In the genomic region with DNA sequence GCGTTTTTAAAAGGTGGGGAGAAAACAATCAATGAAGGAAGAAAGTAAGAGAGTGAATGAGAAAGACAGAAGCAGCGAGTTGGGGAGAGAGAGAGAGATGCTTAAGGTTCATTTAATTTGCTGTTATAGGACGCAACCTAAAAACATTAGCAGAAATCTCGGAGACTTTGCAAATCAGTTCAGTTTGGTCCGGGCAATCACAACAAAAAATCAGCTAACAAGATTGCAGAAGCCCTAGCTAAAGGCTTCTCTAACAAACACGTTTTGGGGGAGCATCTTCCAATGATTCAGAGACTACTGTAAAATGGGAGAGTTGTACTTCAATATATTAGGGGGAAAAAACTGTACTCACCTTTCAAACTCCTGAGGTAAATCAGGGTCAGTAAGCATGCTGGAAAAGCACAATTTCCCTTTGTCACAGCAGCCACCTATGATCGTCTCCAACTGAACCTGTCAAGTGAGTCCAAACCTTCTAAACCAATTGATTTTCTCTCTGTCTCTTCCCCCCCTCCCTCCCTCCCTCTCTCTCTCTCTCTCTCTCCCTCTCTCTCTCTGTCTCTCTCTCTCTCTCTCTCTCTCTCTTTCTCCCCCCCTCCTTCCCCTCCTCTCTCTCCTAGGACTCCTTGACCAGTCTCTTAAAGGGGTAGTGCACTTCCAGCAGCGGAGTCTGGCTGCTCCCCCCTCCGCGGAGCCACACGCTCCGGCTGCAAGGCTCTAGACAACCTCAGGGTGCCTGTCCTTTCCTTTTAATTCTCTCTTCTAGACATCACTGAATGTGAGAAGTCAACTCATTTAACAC, we compare ENCODE assay signal across 1 cellular context.
A peak's percentile ranks its signal among the peaks of the same experiment; 100 is the strongest.
TF ChIP-seq lines count a peak whose summit lies in the region.

A gene (minus strand): TSS at position 459 of the 799 bp plus-strand sequence. CDS start 69 bp downstream, at position 390.

TF ChIP-seq in HEK293, 187 proteins besides CTCF, POLR2A, EP300 and RAD21 (continued from another document):
- TF ChIP-seq, protein P1, sequence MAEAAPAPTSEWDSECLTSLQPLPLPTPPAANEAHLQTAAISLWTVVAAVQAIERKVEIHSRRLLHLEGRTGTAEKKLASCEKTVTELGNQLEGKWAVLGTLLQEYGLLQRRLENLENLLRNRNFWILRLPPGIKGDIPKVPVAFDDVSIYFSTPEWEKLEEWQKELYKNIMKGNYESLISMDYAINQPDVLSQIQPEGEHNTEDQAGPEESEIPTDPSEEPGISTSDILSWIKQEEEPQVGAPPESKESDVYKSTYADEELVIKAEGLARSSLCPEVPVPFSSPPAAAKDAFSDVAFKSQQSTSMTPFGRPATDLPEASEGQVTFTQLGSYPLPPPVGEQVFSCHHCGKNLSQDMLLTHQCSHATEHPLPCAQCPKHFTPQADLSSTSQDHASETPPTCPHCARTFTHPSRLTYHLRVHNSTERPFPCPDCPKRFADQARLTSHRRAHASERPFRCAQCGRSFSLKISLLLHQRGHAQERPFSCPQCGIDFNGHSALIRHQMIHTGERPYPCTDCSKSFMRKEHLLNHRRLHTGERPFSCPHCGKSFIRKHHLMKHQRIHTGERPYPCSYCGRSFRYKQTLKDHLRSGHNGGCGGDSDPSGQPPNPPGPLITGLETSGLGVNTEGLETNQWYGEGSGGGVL (tag by site-specific recombination; IDR thresholded peaks at IDR 0.05), result peak; percentile 94
- TF ChIP-seq ZNF2 (tag by site-specific recombination; IDR thresholded peaks at IDR 0.05) (no peak), ZNF843 (tag by site-specific recombination; IDR thresholded peaks at IDR 0.05) (no peak), ZNF501 (tag by site-specific recombination; IDR thresholded peaks at IDR 0.05) (0 out of 2 replicates have a peak, but pooled peaks have one; percentile 9), ZSCAN30 (tag by site-specific recombination; IDR thresholded peaks at IDR 0.05) (no peak), ZNF341 (tag by site-specific recombination; IDR thresholded peaks at IDR 0.05; ENCODE audit: low read depth) (peak; percentile 69), ZNF366 (tag by site-specific recombination; conservative IDR thresholded peaks at IDR 0.05) (peak; percentile 39; the same call in 1 of the 2 replicates), PRDM1 (tag by site-specific recombination; IDR thresholded peaks at IDR 0.05) (peak; percentile 34; the same call in 1 of the 2 replicates), ZNF24 (tag by site-specific recombination; IDR thresholded peaks at IDR 0.05) (no peak), ZFP69B (tag by site-specific recombination; IDR thresholded peaks at IDR 0.05) (peak; percentile 96), ZNF239 (tag by site-specific recombination; IDR thresholded peaks at IDR 0.05) (0 out of 2 replicates have a peak, but pooled peaks have one; percentile 32), KLF16 (tag by site-specific recombination; IDR thresholded peaks at IDR 0.05) (peak; percentile 66), ZNF16 (tag by site-specific recombination; IDR thresholded peaks at IDR 0.05; ENCODE audit: low read depth) (no peak), ZNF404 (tag by site-specific recombination; IDR thresholded peaks at IDR 0.05) (no peak), ZNF529 (tag by site-specific recombination; IDR thresholded peaks at IDR 0.05; ENCODE audit: insufficient replicate concordance) (no peak), KLF8 (tag by site-specific recombination; IDR thresholded peaks at IDR 0.05) (peak; percentile 66), FEZF1 (tag by site-specific recombination; IDR thresholded peaks at IDR 0.05) (peak; percentile 42; the same call in 1 of the 2 replicates)
- TF ChIP-seq, protein P2, sequence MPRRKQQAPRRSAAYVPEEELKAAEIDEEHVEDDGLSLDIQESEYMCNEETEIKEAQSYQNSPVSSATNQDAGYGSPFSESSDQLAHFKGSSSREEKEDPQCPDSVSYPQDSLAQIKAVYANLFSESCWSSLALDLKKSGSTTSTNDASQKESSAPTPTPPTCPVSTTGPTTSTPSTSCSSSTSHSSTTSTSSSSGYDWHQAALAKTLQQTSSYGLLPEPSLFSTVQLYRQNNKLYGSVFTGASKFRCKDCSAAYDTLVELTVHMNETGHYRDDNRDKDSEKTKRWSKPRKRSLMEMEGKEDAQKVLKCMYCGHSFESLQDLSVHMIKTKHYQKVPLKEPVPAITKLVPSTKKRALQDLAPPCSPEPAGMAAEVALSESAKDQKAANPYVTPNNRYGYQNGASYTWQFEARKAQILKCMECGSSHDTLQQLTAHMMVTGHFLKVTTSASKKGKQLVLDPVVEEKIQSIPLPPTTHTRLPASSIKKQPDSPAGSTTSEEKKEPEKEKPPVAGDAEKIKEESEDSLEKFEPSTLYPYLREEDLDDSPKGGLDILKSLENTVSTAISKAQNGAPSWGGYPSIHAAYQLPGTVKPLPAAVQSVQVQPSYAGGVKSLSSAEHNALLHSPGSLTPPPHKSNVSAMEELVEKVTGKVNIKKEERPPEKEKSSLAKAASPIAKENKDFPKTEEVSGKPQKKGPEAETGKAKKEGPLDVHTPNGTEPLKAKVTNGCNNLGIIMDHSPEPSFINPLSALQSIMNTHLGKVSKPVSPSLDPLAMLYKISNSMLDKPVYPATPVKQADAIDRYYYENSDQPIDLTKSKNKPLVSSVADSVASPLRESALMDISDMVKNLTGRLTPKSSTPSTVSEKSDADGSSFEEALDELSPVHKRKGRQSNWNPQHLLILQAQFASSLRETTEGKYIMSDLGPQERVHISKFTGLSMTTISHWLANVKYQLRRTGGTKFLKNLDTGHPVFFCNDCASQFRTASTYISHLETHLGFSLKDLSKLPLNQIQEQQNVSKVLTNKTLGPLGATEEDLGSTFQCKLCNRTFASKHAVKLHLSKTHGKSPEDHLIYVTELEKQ (tag by site-specific recombination; IDR thresholded peaks at IDR 0.05; ENCODE audit: borderline replicate concordance), result peak; percentile 51; the same call in 1 of the 2 replicates
- TF ChIP-seq, protein P3, sequence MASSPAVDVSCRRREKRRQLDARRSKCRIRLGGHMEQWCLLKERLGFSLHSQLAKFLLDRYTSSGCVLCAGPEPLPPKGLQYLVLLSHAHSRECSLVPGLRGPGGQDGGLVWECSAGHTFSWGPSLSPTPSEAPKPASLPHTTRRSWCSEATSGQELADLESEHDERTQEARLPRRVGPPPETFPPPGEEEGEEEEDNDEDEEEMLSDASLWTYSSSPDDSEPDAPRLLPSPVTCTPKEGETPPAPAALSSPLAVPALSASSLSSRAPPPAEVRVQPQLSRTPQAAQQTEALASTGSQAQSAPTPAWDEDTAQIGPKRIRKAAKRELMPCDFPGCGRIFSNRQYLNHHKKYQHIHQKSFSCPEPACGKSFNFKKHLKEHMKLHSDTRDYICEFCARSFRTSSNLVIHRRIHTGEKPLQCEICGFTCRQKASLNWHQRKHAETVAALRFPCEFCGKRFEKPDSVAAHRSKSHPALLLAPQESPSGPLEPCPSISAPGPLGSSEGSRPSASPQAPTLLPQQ (tag by site-specific recombination; IDR thresholded peaks at IDR 0.05), result peak; percentile 92
- TF ChIP-seq, protein P4, sequence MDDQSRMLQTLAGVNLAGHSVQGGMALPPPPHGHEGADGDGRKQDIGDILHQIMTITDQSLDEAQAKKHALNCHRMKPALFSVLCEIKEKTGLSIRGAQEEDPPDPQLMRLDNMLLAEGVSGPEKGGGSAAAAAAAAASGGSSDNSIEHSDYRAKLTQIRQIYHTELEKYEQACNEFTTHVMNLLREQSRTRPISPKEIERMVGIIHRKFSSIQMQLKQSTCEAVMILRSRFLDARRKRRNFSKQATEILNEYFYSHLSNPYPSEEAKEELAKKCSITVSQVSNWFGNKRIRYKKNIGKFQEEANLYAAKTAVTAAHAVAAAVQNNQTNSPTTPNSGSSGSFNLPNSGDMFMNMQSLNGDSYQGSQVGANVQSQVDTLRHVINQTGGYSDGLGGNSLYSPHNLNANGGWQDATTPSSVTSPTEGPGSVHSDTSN (CRISPR knock-in tag; IDR thresholded peaks at IDR 0.05), result no peak
- TF ChIP-seq, protein P5, sequence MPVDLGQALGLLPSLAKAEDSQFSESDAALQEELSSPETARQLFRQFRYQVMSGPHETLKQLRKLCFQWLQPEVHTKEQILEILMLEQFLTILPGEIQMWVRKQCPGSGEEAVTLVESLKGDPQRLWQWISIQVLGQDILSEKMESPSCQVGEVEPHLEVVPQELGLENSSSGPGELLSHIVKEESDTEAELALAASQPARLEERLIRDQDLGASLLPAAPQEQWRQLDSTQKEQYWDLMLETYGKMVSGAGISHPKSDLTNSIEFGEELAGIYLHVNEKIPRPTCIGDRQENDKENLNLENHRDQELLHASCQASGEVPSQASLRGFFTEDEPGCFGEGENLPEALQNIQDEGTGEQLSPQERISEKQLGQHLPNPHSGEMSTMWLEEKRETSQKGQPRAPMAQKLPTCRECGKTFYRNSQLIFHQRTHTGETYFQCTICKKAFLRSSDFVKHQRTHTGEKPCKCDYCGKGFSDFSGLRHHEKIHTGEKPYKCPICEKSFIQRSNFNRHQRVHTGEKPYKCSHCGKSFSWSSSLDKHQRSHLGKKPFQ (tag by site-specific recombination; IDR thresholded peaks at IDR 0.05), result 0 out of 2 replicates have a peak, but pooled peaks have one; percentile 4
- TF ChIP-seq, protein P6, sequence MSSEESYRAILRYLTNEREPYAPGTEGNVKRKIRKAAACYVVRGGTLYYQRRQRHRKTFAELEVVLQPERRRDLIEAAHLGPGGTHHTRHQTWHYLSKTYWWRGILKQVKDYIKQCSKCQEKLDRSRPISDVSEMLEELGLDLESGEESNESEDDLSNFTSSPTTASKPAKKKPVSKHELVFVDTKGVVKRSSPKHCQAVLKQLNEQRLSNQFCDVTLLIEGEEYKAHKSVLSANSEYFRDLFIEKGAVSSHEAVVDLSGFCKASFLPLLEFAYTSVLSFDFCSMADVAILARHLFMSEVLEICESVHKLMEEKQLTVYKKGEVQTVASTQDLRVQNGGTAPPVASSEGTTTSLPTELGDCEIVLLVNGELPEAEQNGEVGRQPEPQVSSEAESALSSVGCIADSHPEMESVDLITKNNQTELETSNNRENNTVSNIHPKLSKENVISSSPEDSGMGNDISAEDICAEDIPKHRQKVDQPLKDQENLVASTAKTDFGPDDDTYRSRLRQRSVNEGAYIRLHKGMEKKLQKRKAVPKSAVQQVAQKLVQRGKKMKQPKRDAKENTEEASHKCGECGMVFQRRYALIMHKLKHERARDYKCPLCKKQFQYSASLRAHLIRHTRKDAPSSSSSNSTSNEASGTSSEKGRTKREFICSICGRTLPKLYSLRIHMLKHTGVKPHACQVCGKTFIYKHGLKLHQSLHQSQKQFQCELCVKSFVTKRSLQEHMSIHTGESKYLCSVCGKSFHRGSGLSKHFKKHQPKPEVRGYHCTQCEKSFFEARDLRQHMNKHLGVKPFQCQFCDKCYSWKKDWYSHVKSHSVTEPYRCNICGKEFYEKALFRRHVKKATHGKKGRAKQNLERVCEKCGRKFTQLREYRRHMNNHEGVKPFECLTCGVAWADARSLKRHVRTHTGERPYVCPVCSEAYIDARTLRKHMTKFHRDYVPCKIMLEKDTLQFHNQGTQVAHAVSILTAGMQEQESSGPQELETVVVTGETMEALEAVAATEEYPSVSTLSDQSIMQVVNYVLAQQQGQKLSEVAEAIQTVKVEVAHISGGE (tag by site-specific recombination; conservative IDR thresholded peaks at IDR 0.05; ENCODE audit: low read depth), result 0 out of 2 replicates have a peak, but pooled peaks have one; percentile 14
- TF ChIP-seq, protein P7, sequence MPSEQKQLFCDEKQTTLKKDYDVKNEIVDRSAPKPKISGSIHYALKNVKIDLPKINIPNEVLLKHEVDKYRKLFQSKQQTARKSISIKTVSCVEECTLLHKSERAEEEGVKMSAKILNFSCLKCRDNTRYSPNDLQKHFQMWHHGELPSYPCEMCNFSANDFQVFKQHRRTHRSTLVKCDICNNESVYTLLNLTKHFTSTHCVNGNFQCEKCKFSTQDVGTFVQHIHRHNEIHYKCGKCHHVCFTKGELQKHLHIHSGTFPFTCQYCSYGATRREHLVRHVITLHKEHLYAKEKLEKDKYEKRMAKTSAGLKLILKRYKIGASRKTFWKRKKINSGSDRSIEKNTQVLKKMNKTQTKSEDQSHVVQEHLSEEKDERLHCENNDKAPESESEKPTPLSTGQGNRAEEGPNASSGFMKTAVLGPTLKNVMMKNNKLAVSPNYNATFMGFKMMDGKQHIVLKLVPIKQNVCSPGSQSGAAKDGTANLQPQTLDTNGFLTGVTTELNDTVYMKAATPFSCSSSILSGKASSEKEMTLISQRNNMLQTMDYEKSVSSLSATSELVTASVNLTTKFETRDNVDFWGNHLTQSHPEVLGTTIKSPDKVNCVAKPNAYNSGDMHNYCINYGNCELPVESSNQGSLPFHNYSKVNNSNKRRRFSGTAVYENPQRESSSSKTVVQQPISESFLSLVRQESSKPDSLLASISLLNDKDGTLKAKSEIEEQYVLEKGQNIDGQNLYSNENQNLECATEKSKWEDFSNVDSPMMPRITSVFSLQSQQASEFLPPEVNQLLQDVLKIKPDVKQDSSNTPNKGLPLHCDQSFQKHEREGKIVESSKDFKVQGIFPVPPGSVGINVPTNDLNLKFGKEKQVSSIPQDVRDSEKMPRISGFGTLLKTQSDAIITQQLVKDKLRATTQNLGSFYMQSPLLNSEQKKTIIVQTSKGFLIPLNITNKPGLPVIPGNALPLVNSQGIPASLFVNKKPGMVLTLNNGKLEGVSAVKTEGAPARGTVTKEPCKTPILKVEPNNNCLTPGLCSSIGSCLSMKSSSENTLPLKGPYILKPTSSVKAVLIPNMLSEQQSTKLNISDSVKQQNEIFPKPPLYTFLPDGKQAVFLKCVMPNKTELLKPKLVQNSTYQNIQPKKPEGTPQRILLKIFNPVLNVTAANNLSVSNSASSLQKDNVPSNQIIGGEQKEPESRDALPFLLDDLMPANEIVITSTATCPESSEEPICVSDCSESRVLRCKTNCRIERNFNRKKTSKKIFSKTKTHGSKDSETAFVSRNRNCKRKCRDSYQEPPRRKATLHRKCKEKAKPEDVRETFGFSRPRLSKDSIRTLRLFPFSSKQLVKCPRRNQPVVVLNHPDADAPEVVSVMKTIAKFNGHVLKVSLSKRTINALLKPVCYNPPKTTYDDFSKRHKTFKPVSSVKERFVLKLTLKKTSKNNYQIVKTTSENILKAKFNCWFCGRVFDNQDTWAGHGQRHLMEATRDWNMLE (tag by site-specific recombination; conservative IDR thresholded peaks at IDR 0.05; ENCODE audit: low read depth), result no peak
